Comparison of ENCODE assay signal across 1 cellular context in the genomic region with DNA sequence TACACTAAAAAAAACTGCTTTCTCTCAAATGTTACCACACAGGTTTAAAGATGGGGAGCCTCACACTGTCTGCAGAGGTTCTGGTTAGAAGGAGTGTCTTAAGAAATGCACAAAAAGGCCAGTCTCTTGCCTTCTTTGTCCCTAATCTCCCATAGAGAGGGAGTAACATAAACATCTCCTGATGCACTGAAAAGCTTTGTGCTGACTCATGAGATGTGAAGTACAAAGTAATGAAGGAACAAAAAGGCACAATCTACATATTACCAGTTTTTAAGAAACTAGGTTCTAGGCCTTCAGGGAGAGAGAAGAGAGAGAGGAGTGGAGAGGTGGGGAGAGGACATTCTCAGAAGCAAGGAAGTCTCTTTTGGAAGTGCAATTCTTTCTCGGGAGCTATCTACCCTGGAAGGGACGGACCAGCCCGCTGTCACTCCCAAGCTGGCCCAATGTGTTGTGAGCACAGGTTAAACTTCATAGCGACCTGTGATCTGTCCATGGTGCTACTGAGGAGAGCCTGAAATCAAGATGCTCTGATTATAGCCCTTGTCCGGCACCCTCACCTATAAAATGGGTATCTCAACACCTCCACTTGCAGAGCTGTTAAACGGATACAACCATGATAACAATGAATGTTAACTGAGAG.
TF ChIP-seq lines count a peak whose summit lies in the region.

No MANE protein-coding gene starts in this region.

TF ChIP-seq in SK-N-SH treated with all-trans-retinoic acid at 6 μM for 48 hours, 23 proteins besides CTCF, POLR2A, EP300 and RAD21 (continued from another document):
- TF ChIP-seq, protein P1, sequence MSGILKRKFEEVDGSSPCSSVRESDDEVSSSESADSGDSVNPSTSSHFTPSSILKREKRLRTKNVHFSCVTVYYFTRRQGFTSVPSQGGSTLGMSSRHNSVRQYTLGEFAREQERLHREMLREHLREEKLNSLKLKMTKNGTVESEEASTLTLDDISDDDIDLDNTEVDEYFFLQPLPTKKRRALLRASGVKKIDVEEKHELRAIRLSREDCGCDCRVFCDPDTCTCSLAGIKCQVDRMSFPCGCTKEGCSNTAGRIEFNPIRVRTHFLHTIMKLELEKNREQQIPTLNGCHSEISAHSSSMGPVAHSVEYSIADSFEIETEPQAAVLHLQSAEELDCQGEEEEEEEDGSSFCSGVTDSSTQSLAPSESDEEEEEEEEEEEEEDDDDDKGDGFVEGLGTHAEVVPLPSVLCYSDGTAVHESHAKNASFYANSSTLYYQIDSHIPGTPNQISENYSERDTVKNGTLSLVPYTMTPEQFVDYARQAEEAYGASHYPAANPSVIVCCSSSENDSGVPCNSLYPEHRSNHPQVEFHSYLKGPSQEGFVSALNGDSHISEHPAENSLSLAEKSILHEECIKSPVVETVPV (CRISPR knock-in tag; IDR thresholded peaks at IDR 0.05), result no peak
